Comparison of ENCODE assay signal across 28 cellular contexts in the genomic region with DNA sequence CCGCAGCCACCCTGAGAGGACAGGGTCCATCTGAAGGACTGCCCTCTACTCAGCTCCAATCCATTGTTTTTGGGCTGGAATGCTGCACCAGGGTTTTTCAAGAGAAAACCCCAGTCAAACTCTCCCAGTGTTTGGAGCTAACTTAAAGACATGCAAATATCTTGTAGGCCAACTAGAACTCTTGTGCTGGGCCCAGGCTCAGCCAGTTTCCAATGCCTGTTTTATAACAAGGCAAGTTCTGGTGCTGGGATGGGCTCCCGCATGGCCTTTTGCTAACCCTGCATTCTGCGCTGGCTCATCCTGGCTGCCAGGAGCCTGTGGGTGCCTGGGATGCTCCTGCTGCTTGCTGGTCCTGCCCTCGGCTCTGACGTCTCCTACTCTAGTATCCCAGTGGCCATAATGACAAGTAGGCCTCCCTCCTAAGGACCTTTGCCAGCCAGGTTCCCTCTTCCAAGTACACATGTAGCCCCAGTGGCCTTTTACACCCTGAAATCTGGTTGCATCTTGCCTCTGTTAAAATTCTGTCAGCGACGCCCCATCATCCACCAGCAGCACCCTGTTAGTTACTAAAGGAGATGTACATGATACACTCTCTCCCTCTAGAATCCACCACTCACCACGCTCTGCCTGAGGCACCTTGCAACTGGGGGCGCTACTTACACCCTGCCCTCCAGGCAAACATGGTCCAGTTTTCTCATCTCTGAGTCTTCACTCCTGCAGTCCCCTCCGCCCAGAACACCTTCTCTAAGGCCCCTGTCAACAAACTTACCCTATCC. TPM values are rescaled to one million over a fixed set of nuclear protein-coding genes. Genes with fewer than 3 reads are reported as not detected.
A peak's percentile ranks its signal among the peaks of the same experiment; 100 is the strongest.
DNase-seq lines count a peak whose midpoint lies in the region; ATAC-seq, FAIRE-seq and TF ChIP-seq lines count a peak whose summit lies in the region.
"Had no signal": no experiment of that assay in that cellular context is flagged by ENCODE, and none has a peak within 500 bp of the region (broad histone marks: within the 10 kb centered on the region; RNA-seq: fewer than 3 reads in every experiment).

No MANE protein-coding gene starts in this region.

- peaks cover 18% of the 10 kb centered on the region for H3K27me3 Mint-ChIP-seq in CD4-positive, alpha-beta T cell
- peaks cover 27% of the 10 kb centered on the region for H3K27me3 Mint-ChIP-seq in neural crest cell (ENCODE audit: low read depth)
- H3K27me3 Mint-ChIP-seq in stimulated activated memory B cell treated with anti-CD40 and anti-IgM and Interleukin-4, amounts not matched to agents 10 μg/mL and 1 μg/mL and 100 μg/mL, for 72 hours, result peaks cover 25% of the 10 kb centered on the region

- peak; percentile 5 for FAIRE-seq in GM12891 (lab: Jason Lieb, UNC)
- FAIRE-seq: D721Med, HTR-8/SVneo, islet of Langerhans had no signal

- POLR2A ChIA-PET in CD4-positive, alpha-beta T cell (lab: Charles Lee), result no interaction called here

- H3K4me3 Mint-ChIP-seq in CD4-positive, alpha-beta T cell, result peak overlapping the region; percentile 28
- H3K4me3 Mint-ChIP-seq in neural crest cell, result peak overlapping the region; percentile 44
- H3K4me3 Mint-ChIP-seq in stimulated activated memory B cell treated with anti-CD40 and anti-IgM and Interleukin-4, amounts not matched to agents 10 μg/mL and 1 μg/mL and 100 μg/mL, for 72 hours, result no peak overlapping the region

- DNase-seq in CD4-positive, alpha-beta T cell, result no peak
- DNase-seq in GM12891 (ENCODE audit: insufficient read length, low spot score), result no peak
- DNase-seq in esophagus muscularis mucosa (ENCODE audit: extremely low spot score), result peak; percentile 87
- no peak for DNase-seq in neural crest cell (ENCODE audit: low read depth, low spot score)
- no peak for DNase-seq in NCI-H2107 treated with DMSO at 0.1 percent for 48 hours (lab: John Stamatoyannopoulos, UW; ENCODE audit: unreplicated experiment)
- DNase-seq in mucosa of gallbladder (ENCODE audit: low spot score), result no peak
- DNase-seq: activated CD8-positive, alpha-beta memory T cell treated with anti-CD3 and anti-CD28 coated beads, Interleukin-2, amount 50 U/mL, for 48 hours; dorsolateral prefrontal cortex; KG1; left ventricle myocardium superior; MM.1S; NCI-H2081 treated with DMSO at 0.1 percent for 48 hours; NCI-H748 treated with DMSO at 0.1 percent for 48 hours; psoas muscle; SIG-M5; stimulated activated CD4-positive, alpha-beta T cell treated with anti-CD3 and anti-CD28 coated beads, Interleukin-4, amount 100 ng/mL, for 4 hours; stimulated activated naive B cell treated with anti-CD40 and anti-IgM and Interleukin-4, amounts not matched to agents 10 μg/mL and 1 μg/mL and 100 μg/mL, for 72 hours; upper lobe of right lung had no signal

- intact Hi-C loops in CD4-positive, alpha-beta T cell (cut with DNase I, micrococcal nuclease), result loop anchor here (2.0 to 5.0 kb wide), 4 partner anchors 107 to 1197 kb away; partner anchors contain the start of gene TOPBP1 (in 2 of the 2)
- intact Hi-C loops in esophagus muscularis mucosa (cut with DNase I), result loop anchor here (10.0 kb wide), 1 partner anchor 261 kb away; the partner anchor contains the start of gene TOPBP1

- TF ChIP-seq POLR2A in GM12891 (IDR thresholded peaks at IDR 0.05; ENCODE audit: low read depth, low read length) (no peak), esophagus muscularis mucosa (IDR thresholded peaks at IDR 0.05; ENCODE audit: low read depth) (no peak)

- peaks cover 7% of the 10 kb centered on the region for H3K4me1 Mint-ChIP-seq in CD4-positive, alpha-beta T cell (ENCODE audit: low read depth)
- peaks cover 9% of the 10 kb centered on the region for H3K4me1 Mint-ChIP-seq in neural crest cell
- peaks cover 18% of the 10 kb centered on the region for H3K4me1 Mint-ChIP-seq in stimulated activated memory B cell treated with anti-CD40 and anti-IgM and Interleukin-4, amounts not matched to agents 10 μg/mL and 1 μg/mL and 100 μg/mL, for 72 hours

- H3K36me3 ChIP-seq in esophagus muscularis mucosa, result no peaks in the 10 kb centered on the region
- H3K36me3 ChIP-seq: BLaER1 treated with 17β-estradiol and CSF1 and Interleukin-3, amounts not matched to agents 10 nM and 100 nM; HAP-1; Peyer's patch; upper lobe of right lung had no signal

- no peaks in the 10 kb centered on the region for H3K36me3 Mint-ChIP-seq in CD4-positive, alpha-beta T cell (ENCODE audit: low read depth)
- no peaks in the 10 kb centered on the region for H3K36me3 Mint-ChIP-seq in neural crest cell (ENCODE audit: low read depth)
- H3K36me3 Mint-ChIP-seq in stimulated activated memory B cell treated with anti-CD40 and anti-IgM and Interleukin-4, amounts not matched to agents 10 μg/mL and 1 μg/mL and 100 μg/mL, for 72 hours, result no peaks in the 10 kb centered on the region
- H3K36me3 Mint-ChIP-seq: stimulated activated naive B cell treated with anti-CD40 and anti-IgM and Interleukin-4, amounts not matched to agents 10 μg/mL and 1 μg/mL and 100 μg/mL, for 72 hours had no signal

- CTCF ChIA-PET in CD4-positive, alpha-beta T cell (lab: Charles Lee), result no interaction called here

- H3K27ac Mint-ChIP-seq in CD4-positive, alpha-beta T cell, result no peak overlapping the region
- no peak overlapping the region for H3K27ac Mint-ChIP-seq in neural crest cell (ENCODE audit: unreplicated experiment)
- no peak overlapping the region for H3K27ac Mint-ChIP-seq in stimulated activated memory B cell treated with anti-CD40 and anti-IgM and Interleukin-4, amounts not matched to agents 10 μg/mL and 1 μg/mL and 100 μg/mL, for 72 hours
- H3K27ac Mint-ChIP-seq: activated T-helper 17 cell treated with anti-CD3 and anti-CD28 coated beads, Interleukin-2, amount 50 U/mL, for 72 hours had no signal

- no peaks in the 10 kb centered on the region for H3K9me3 Mint-ChIP-seq in CD4-positive, alpha-beta T cell
- H3K9me3 Mint-ChIP-seq in neural crest cell, result no peaks in the 10 kb centered on the region
- peaks cover 3% of the 10 kb centered on the region for H3K9me3 Mint-ChIP-seq in stimulated activated memory B cell treated with anti-CD40 and anti-IgM and Interleukin-4, amounts not matched to agents 10 μg/mL and 1 μg/mL and 100 μg/mL, for 72 hours
- H3K9me3 Mint-ChIP-seq: activated T-helper 17 cell treated with anti-CD3 and anti-CD28 coated beads, Interleukin-2, amount 50 U/mL, for 72 hours; central memory CD8-positive, alpha-beta T cell; stimulated activated naive B cell treated with anti-CD40 and anti-IgM and Interleukin-4, amounts not matched to agents 10 μg/mL and 1 μg/mL and 100 μg/mL, for 72 hours had no signal

- WGBS in esophagus muscularis mucosa, result 93% methylated on average over 9 of the region's 10 CpGs

- TF ChIP-seq EP300 in esophagus muscularis mucosa (IDR thresholded peaks at IDR 0.05), result no peak

- H3K27ac ChIP-seq in CD4-positive, alpha-beta T cell (ENCODE audit: low read depth, low read length), result no peak overlapping the region
- no peak overlapping the region for H3K27ac ChIP-seq in esophagus muscularis mucosa (replicated peaks in 1 of 4)
- H3K27ac ChIP-seq: BLaER1 treated with 17β-estradiol and CSF1 and Interleukin-3, amounts not matched to agents 10 nM and 100 nM; Peyer's patch; psoas muscle; upper lobe of right lung had no signal

- no peak overlapping the region for H3K4me3 ChIP-seq in esophagus muscularis mucosa
- H3K4me3 ChIP-seq: HAP-1 had no signal

- no peak for ATAC-seq in CD4-positive, alpha-beta T cell (ENCODE audit: poor library complexity)
- ATAC-seq in HG03175 (IDR thresholded peaks at IDR 0.05; ENCODE audit: unreplicated experiment), result no peak
- ATAC-seq in stimulated activated memory B cell treated with anti-CD40 and anti-IgM and Interleukin-4, amounts not matched to agents 10 μg/mL and 1 μg/mL and 100 μg/mL, for 72 hours, result no peak
- ATAC-seq: activated T-helper 17 cell treated with anti-CD3 and anti-CD28 coated beads, Interleukin-2, amount 50 U/mL, for 72 hours had no signal

- no peaks in the 10 kb centered on the region for H3K27me3 ChIP-seq in CD4-positive, alpha-beta T cell (ENCODE audit: control insufficient read depth, insufficient read depth, low read length)
- H3K27me3 ChIP-seq in esophagus muscularis mucosa, result no peaks in the 10 kb centered on the region
- H3K27me3 ChIP-seq: dorsolateral prefrontal cortex, Peyer's patch, upper lobe of right lung had no signal

- no peak for TF ChIP-seq CTCF in CD4-positive, alpha-beta T cell (IDR thresholded peaks at IDR 0.05)
- TF ChIP-seq CTCF in esophagus muscularis mucosa (IDR thresholded peaks at IDR 0.05) (no peak), neural crest cell (conservative IDR thresholded peaks at IDR 0.05) (no peak)

- H3K9me3 ChIP-seq in CD4-positive, alpha-beta T cell (ENCODE audit: control insufficient read depth, low read length), result no peaks in the 10 kb centered on the region
- no peaks in the 10 kb centered on the region for H3K9me3 ChIP-seq in esophagus muscularis mucosa
- H3K9me3 ChIP-seq: BLaER1 treated with 17β-estradiol and CSF1 and Interleukin-3, amounts not matched to agents 10 nM and 100 nM; HAP-1; Peyer's patch; psoas muscle; upper lobe of right lung had no signal

- peaks cover 4 to 17% (median 14%) of the 10 kb centered on the region in 4 donors for H3K4me1 ChIP-seq in esophagus muscularis mucosa
- H3K4me1 ChIP-seq: HAP-1 had no signal

TF ChIP-seq in GM12891, 5 proteins besides CTCF, POLR2A, EP300 and RAD21:
- no peak for TF ChIP-seq TAF1 (IDR thresholded peaks at IDR 0.05; ENCODE audit: low read depth, low read length)
- TF ChIP-seq SPI1 (IDR thresholded peaks at IDR 0.05; ENCODE audit: low read depth, low read length), result no peak
- TF ChIP-seq POU2F2 (IDR thresholded peaks at IDR 0.05; ENCODE audit: low read depth, low read length), result no peak
- no peak for TF ChIP-seq POLR2AphosphoS5 (IDR thresholded peaks at IDR 0.05; ENCODE audit: low read depth, low read length)
- TF ChIP-seq PAX5 (IDR thresholded peaks at IDR 0.05; ENCODE audit: insufficient read depth, low read length, severe bottlenecking), result no peak

RNA-seq across cellular contexts. Expression of gene RAB6B, which starts 30.5 kb away (rescaled TPM):
- not detected for total RNA-seq in CD4-positive, alpha-beta T cell
- 0.17 TPM for polyA plus RNA-seq in GM12891 (2012; ENCODE audit: low read depth, missing spikeins)
- 10 to 100 TPM in 2 of 4 donors, 1 to 10 TPM in 2; 6.2 to 11.9 (median 10.5) TPM for total RNA-seq in esophagus muscularis mucosa
- 15.5 and 18.1 TPM in 2 replicates for total RNA-seq in neural crest cell
- total RNA-seq in mucosa of gallbladder, result 8.4 TPM
